In genomic region chr3:192326656-192327055, GRCh38 we compare ENCODE assay signal across 8 cellular contexts.
"Had no signal": no experiment of that assay in that cellular context is flagged by ENCODE, and none has a peak within 500 bp of the region (broad histone marks: within the 10 kb centered on the region; RNA-seq: fewer than 3 reads in every experiment).

No MANE protein-coding gene starts in this region.

- H3K27ac ChIP-seq: HL-60, KMS-11 had no signal

- H3K9ac ChIP-seq: KMS-11 had no signal

- ATAC-seq: HepG2 had no signal

- FAIRE-seq: HepG2 had no signal

- DNase-seq: IMR-90, Karpas-422, Kasumi-1, KBM-7, KG1 had no signal

- H3K4me2 ChIP-seq: KMS-11 had no signal
